In the genomic region with DNA sequence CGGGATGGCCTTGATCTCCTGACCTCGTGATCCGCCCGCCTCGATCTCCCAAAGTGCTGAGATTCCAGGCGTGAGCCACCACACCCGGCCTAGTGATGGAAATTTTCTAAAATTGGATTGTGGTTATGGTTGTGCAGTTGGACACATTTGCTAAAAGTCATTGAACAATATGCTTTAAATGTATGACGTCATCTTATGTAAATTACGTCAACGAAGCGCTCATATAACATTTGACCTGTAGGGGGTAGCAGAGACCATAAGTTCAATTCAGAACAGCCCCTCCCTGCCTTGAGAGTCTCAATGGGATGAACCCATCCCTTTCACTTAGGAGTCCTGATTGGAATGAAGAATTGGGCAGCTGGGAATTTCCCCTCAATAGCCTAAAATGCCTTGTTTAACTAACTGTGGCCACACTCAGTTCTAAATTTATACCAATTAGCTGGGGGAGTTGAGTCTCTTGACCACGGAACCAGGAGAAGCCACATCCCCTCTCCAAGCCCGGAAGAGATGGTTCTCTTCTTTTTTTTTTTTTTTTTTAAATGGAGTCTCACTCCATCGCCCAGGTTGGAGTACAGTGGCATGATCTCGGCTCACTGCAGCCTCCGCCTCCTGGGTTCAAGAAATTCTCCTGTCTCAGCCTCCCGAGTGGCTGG, we compare ENCODE assay signal across 8 cellular contexts. TPM values are rescaled to one million over a fixed set of nuclear protein-coding genes. Genes with fewer than 3 reads are reported as not detected.
DNase-seq lines count a peak whose midpoint lies in the region; ATAC-seq and TF ChIP-seq lines count a peak whose summit lies in the region.

No MANE protein-coding gene starts in this region.

- no peak overlapping the region for H3K4me3 ChIP-seq in GM12865 (ENCODE audit: low read depth, low read length)
- no peak overlapping the region for H3K4me3 ChIP-seq in kidney epithelial cell (ENCODE audit: low read depth, low read length)

- no peak for ATAC-seq in HG02610 (IDR thresholded peaks at IDR 0.05; ENCODE audit: unreplicated experiment)

- no peaks in the 10 kb centered on the region for H3K27me3 ChIP-seq in kidney epithelial cell (ENCODE audit: control insufficient read depth, insufficient read depth, low read length)

- DNase-seq in A172 (ENCODE audit: low spot score) (peak; percentile 73), GM12865 (ENCODE audit: low read depth) (peak; percentile 72), NCI-H2029 (lab: John Stamatoyannopoulos, UW) (peak; percentile 66), T-helper 1 cell (peak in 3 of 5 donors; percentile 32 to 73 (median 58)), cerebellum (ENCODE audit: low spot score) (peak; percentile 67), kidney epithelial cell (ENCODE audit: low read depth) (no peak)
- peak; percentile 57 for DNase-seq in stimulated activated CD8-positive, alpha-beta memory T cell treated with anti-CD3 and anti-CD28 coated beads, Interleukin-4, amount 100 ng/mL, for 48 hours

- TF ChIP-seq CTCF in GM12865 (IDR thresholded peaks at IDR 0.05; ENCODE audit: insufficient read depth, low read depth, low read length, missing control alignments) (peak; percentile 60), kidney epithelial cell (IDR thresholded peaks at IDR 0.05; ENCODE audit: insufficient read depth, low read length, poor library complexity, severe bottlenecking) (peak; percentile 56)

- no peaks in the 10 kb centered on the region for H3K36me3 ChIP-seq in kidney epithelial cell (ENCODE audit: control insufficient read depth, insufficient read depth, low read length)

RNA-seq across cellular contexts. Expression of a gene that starts 15.2 kb away (rescaled TPM):
- 4.8 and 6.3 TPM in 2 replicates for total RNA-seq in A172 (2014; rRNA removed; shearing (Covaris generic))
- total RNA-seq in cerebellum (0.91 TPM), kidney epithelial cell (0.50 and 2.2 TPM in 2 replicates)

RNA-seq across cellular contexts. Expression of a gene that starts 17.4 kb away (rescaled TPM):
- total RNA-seq in A172 (2014; rRNA removed; shearing (Covaris generic)), result 6.5 and 9.0 TPM in 2 replicates
- total RNA-seq in cerebellum (8.2 TPM), kidney epithelial cell (3.1 and 5.0 TPM in 2 replicates)
